ENCODE assay signal across 8 cellular contexts in genomic region chr7:48101880-48102448, GRCh38. TPM values are rescaled to one million over a fixed set of nuclear protein-coding genes. Genes with fewer than 3 reads are reported as not detected.
DNase-seq lines count a peak whose midpoint lies in the region; ATAC-seq and TF ChIP-seq lines count a peak whose summit lies in the region.

No MANE protein-coding gene starts in this region.

- H2AFZ ChIP-seq in OCI-LY7 (ENCODE audit: low read length), result no peak overlapping the region
- no peak overlapping the region for H2AFZ ChIP-seq in smooth muscle cell (ENCODE audit: low read depth)

- H3K9ac ChIP-seq in endodermal cell (ENCODE audit: extremely low read depth, low read length, poor library complexity, severe bottlenecking) (no peak overlapping the region), smooth muscle cell (ENCODE audit: low read depth) (no peak overlapping the region)

- H3K4me1 Mint-ChIP-seq in activated CD4-positive, alpha-beta T cell treated with anti-CD3 and anti-CD28 coated beads, Interleukin-2, amount 10 ng/mL, durations not matched to agents 7 days and 5 days, result peaks cover 48% of the 10 kb centered on the region
- H3K4me1 Mint-ChIP-seq in endodermal cell, result no peaks in the 10 kb centered on the region

- no TSS peak for BruUV-seq in OCI-LY7 (replicated peaks; lab: Mats Ljungman, UMichigan)

- H3K9me3 ChIP-seq in OCI-LY7 (ENCODE audit: low read length), result no peaks in the 10 kb centered on the region
- peaks cover 10% of the 10 kb centered on the region for H3K9me3 ChIP-seq in endodermal cell (ENCODE audit: control insufficient read depth, low read length)
- no peaks in the 10 kb centered on the region for H3K9me3 ChIP-seq in smooth muscle cell (replicated peaks; ENCODE audit: low read depth)

- H4K20me1 ChIP-seq in OCI-LY7 (ENCODE audit: insufficient read depth, low read length), result no peaks in the 10 kb centered on the region
- H4K20me1 ChIP-seq in smooth muscle cell (ENCODE audit: low read depth), result peaks cover 13% of the 10 kb centered on the region

- no peak for ATAC-seq in GM19324 (IDR thresholded peaks at IDR 0.05; ENCODE audit: low FRiP score, unreplicated experiment)
- ATAC-seq in HG03378 (IDR thresholded peaks at IDR 0.05; ENCODE audit: unreplicated experiment), result no peak
- no peak for ATAC-seq in HG02973 (IDR thresholded peaks at IDR 0.05; ENCODE audit: unreplicated experiment)

- CTCF ChIA-PET in activated CD4-positive, alpha-beta T cell treated with anti-CD3 and anti-CD28 coated beads, Interleukin-2, amount 10 ng/mL, durations not matched to agents 7 days and 5 days (lab: Charles Lee), result interaction anchor here (1.0 to 6.0 kb wide), 8 partner anchors 8 to 157 kb away, joined by 3 to 17 read pairs (median 4); partner anchors contain the start of genes PKD1L1 and UPP1
- CTCF ChIA-PET in OCI-LY7 (lab: Charles Lee; ENCODE audit: unreplicated experiment), result no interaction called here

- no peaks in the 10 kb centered on the region for H3K4me1 ChIP-seq in OCI-LY7 (ENCODE audit: insufficient read depth, low read length, poor library complexity, severe bottlenecking)
- H3K4me1 ChIP-seq in endodermal cell (ENCODE audit: control insufficient read depth, insufficient read depth, low read length), result peaks cover 3% of the 10 kb centered on the region
- H3K4me1 ChIP-seq in smooth muscle cell (ENCODE audit: low read depth), result no peaks in the 10 kb centered on the region

- H3K36me3 Mint-ChIP-seq in activated CD4-positive, alpha-beta T cell treated with anti-CD3 and anti-CD28 coated beads, Interleukin-2, amount 10 ng/mL, durations not matched to agents 7 days and 5 days (ENCODE audit: low read depth), result peaks cover 78% of the 10 kb centered on the region
- H3K36me3 Mint-ChIP-seq in endodermal cell (ENCODE audit: low read depth), result peaks cover 80% of the 10 kb centered on the region

- H3F3A ChIP-seq in smooth muscle cell (ENCODE audit: low read depth), result no peaks in the 10 kb centered on the region

- H3K27ac ChIP-seq in OCI-LY7 (ENCODE audit: low read depth, low read length, poor library complexity, severe bottlenecking) (no peak overlapping the region), endodermal cell (ENCODE audit: low read depth, low read length) (no peak overlapping the region), smooth muscle cell (ENCODE audit: low read depth) (no peak overlapping the region)

- intact Hi-C loops in OCI-LY7 (cut with micrococcal nuclease; ENCODE audit: unreplicated experiment), result no loop called here

- H3K79me2 ChIP-seq in OCI-LY7 (ENCODE audit: insufficient read depth, low read depth, low read length) (no peaks in the 10 kb centered on the region), smooth muscle cell (ENCODE audit: low read depth) (peaks cover 12% of the 10 kb centered on the region)

- no peak overlapping the region for H3K4me3 ChIP-seq in OCI-LY7 (ENCODE audit: low read depth, low read length, poor library complexity, severe bottlenecking)
- H3K4me3 ChIP-seq in endodermal cell (ENCODE audit: low read length), result no peak overlapping the region
- no peak overlapping the region for H3K4me3 ChIP-seq in smooth muscle cell

- no peak overlapping the region for H3K4me3 Mint-ChIP-seq in activated CD4-positive, alpha-beta T cell treated with anti-CD3 and anti-CD28 coated beads, Interleukin-2, amount 10 ng/mL, durations not matched to agents 7 days and 5 days
- H3K4me3 Mint-ChIP-seq in endodermal cell, result no peak overlapping the region

- no peak overlapping the region for H3K4me2 ChIP-seq in OCI-LY7 (ENCODE audit: low read length)
- no peak overlapping the region for H3K4me2 ChIP-seq in smooth muscle cell

- H3K36me3 ChIP-seq in OCI-LY7 (ENCODE audit: insufficient read depth, low read length) (peaks cover 3% of the 10 kb centered on the region; the same call in 1 of the 2 replicates), endodermal cell (ENCODE audit: control insufficient read depth, insufficient read depth, low read length) (peaks cover 94% of the 10 kb centered on the region), smooth muscle cell (ENCODE audit: low read depth) (peaks cover 5% of the 10 kb centered on the region)

- POLR2A ChIA-PET in activated CD4-positive, alpha-beta T cell treated with anti-CD3 and anti-CD28 coated beads, Interleukin-2, amount 10 ng/mL, durations not matched to agents 7 days and 5 days (lab: Charles Lee), result no interaction called here
- POLR2A ChIA-PET in OCI-LY7 (lab: Charles Lee), result no interaction called here

- no peak overlapping the region for H3K27ac Mint-ChIP-seq in activated CD4-positive, alpha-beta T cell treated with anti-CD3 and anti-CD28 coated beads, Interleukin-2, amount 10 ng/mL, durations not matched to agents 7 days and 5 days
- H3K27ac Mint-ChIP-seq in endodermal cell, result no peak overlapping the region

- H3K27me3 Mint-ChIP-seq in activated CD4-positive, alpha-beta T cell treated with anti-CD3 and anti-CD28 coated beads, Interleukin-2, amount 10 ng/mL, durations not matched to agents 7 days and 5 days, result no peaks in the 10 kb centered on the region
- H3K27me3 Mint-ChIP-seq in endodermal cell (ENCODE audit: insufficient read depth), result no peaks in the 10 kb centered on the region

- peak; percentile 71 for TF ChIP-seq CTCF in OCI-LY7 (conservative IDR thresholded peaks at IDR 0.05; ENCODE audit: low read length)
- TF ChIP-seq CTCF in endodermal cell (conservative IDR thresholded peaks at IDR 0.05), result peak; percentile 65
- TF ChIP-seq CTCF in smooth muscle cell (IDR thresholded peaks at IDR 0.05; ENCODE audit: borderline replicate concordance, insufficient read depth, poor library complexity, severe bottlenecking), result peak; percentile 25

- peak; percentile 13 for DNase-seq in activated CD4-positive, alpha-beta T cell treated with anti-CD3 and anti-CD28 coated beads, Interleukin-2, amount 10 ng/mL, durations not matched to agents 7 days and 5 days
- no peak for DNase-seq in activated CD4-positive, alpha-beta T cell treated with anti-CD3 and anti-CD28 coated beads for 1 hour
- no peak for DNase-seq in OCI-LY7 (ENCODE audit: low spot score)
- peak; percentile 60 for DNase-seq in endodermal cell
- DNase-seq in smooth muscle cell (lab: John Stamatoyannopoulos, UW; ENCODE audit: unreplicated experiment), result no peak

- H3K9me3 Mint-ChIP-seq in activated CD4-positive, alpha-beta T cell treated with anti-CD3 and anti-CD28 coated beads, Interleukin-2, amount 10 ng/mL, durations not matched to agents 7 days and 5 days, result no peaks in the 10 kb centered on the region
- peaks cover 11% of the 10 kb centered on the region for H3K9me3 Mint-ChIP-seq in endodermal cell

- H3K27me3 ChIP-seq in endodermal cell (ENCODE audit: control insufficient read depth, insufficient read depth, low read length, poor library complexity, severe bottlenecking) (no peaks in the 10 kb centered on the region), smooth muscle cell (ENCODE audit: low read depth) (no peaks in the 10 kb centered on the region)

- H3K9me2 ChIP-seq in OCI-LY7 (ENCODE audit: insufficient read depth, low read length), result no peaks in the 10 kb centered on the region

- 93% methylated on average over 6 of the region's 7 CpGs; no CpG with 5 or more reads in 1 of the 2 experiments for WGBS in endodermal cell (ENCODE audit: insufficient coverage in 1 of 2, insufficient read length in 1 of 2), 2 experiments
- 97% methylated on average over 7 of the region's 7 CpGs for WGBS in smooth muscle cell (ENCODE audit: low lambda C conversion rate)

RNA-seq across cellular contexts. Expression of gene UPP1, which starts 12.9 kb away (rescaled TPM):
- total RNA-seq in activated CD4-positive, alpha-beta T cell treated with anti-CD3 and anti-CD28 coated beads, Interleukin-2, amount 10 ng/mL, durations not matched to agents 7 days and 5 days, result 100 to 1,000 TPM; 100 to 114 TPM
- 7.0 and 9.1 TPM in 2 replicates for total RNA-seq in OCI-LY7 (2014; rRNA removed; shearing (Covaris generic))
- total RNA-seq in OCI-LY7 (2022) (1.8 and 2.1 TPM in 2 replicates), endodermal cell (10 to 100 TPM; 40.5 to 46.3 TPM), smooth muscle cell (12.5 and 23.6 TPM in 2 replicates)
- polyA plus RNA-seq in endodermal cell (2013, experiment 1 of 2), result 22.0 TPM
- 18.6 TPM for polyA plus RNA-seq in endodermal cell (2013, experiment 2 of 2)
- polyA plus RNA-seq in smooth muscle cell, result 43.8 and 56.2 TPM in 2 replicates

Comparison
In these comparisons a context has a peak if more than half of its experiments do, and no peak if none do; other contexts are left out.
1. DNase-seq: peak in activated CD4-positive, alpha-beta T cell treated with anti-CD3 and anti-CD28 coated beads, Interleukin-2, amount 10 ng/mL, durations not matched to agents 7 days and 5 days (single experiment) and endodermal cell (single experiment); none in activated CD4-positive, alpha-beta T cell treated with anti-CD3 and anti-CD28 coated beads for 1 hour (single experiment), OCI-LY7 (single experiment) and smooth muscle cell (single experiment).
2. Peak in every context shown above with its lines, with median percentiles within 50 percentile points of each other: CTCF ChIP-seq.